ENCODE assay signal across 9 cellular contexts in the genomic region with DNA sequence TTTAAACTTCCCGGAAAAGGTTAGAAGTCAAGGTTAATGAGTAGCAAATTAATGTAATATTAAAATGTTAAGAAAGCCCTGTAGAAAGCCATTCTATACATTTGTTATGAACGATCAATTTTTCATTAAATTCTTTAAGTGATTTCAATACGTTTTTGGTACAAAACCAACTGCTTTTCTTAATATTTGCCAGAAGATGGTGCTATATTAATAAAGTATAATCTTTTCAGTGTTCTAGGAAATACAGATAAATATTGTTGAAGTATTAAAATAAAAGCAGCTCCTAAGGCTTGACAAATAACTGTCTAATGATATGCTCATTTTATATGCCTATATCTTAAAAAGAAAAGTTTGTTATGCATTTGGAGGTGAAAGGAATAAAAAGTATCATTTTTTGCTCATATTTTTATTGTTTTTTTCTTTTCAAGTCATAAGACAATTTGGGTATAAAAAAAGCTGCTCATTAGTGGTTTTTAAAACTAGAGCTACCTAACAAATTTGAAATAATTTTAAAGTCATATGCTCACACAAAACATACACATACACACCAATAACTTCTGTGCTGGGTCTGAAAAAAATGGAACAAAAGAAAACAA.
DNase-seq lines count a peak whose midpoint lies in the region; ATAC-seq, FAIRE-seq and TF ChIP-seq lines count a peak whose summit lies in the region.
"Had no signal": no experiment of that assay in that cellular context is flagged by ENCODE, and none has a peak within 500 bp of the region (broad histone marks: within the 10 kb centered on the region; RNA-seq: fewer than 3 reads in every experiment).

No MANE protein-coding gene starts in this region.

- H3K4me1 Mint-ChIP-seq in brain = peaks cover 33% of the 10 kb centered on the region
- H3K4me1 Mint-ChIP-seq: IgD-negative memory B cell had no signal

- H3K27me3 Mint-ChIP-seq in brain = no peaks in the 10 kb centered on the region
- H3K27me3 Mint-ChIP-seq: IgD-negative memory B cell had no signal

- H2AFZ ChIP-seq in osteoblast (ENCODE audit: low read length) = no peak overlapping the region

- FAIRE-seq in HTR-8/SVneo (lab: Jason Lieb, UNC) = no peak

- H3K36me3 ChIP-seq in osteoblast (ENCODE audit: insufficient read depth, low read length) = no peaks in the 10 kb centered on the region

- no peak overlapping the region for H3K4me3 ChIP-seq in osteoblast (ENCODE audit: insufficient read depth, low read length)

- no peaks in the 10 kb centered on the region for H3K9me3 ChIP-seq in osteoblast (ENCODE audit: low read depth, low read length)

- peaks cover 3% of the 10 kb centered on the region for H3K4me1 ChIP-seq in osteoblast (ENCODE audit: insufficient read depth, low read length)

- no peak overlapping the region for H3K27ac Mint-ChIP-seq in brain
- H3K27ac Mint-ChIP-seq: IgD-negative memory B cell had no signal

- ATAC-seq in GM19455 (IDR thresholded peaks at IDR 0.05; ENCODE audit: unreplicated experiment) = no peak

- peak; percentile 72 to 85 for TF ChIP-seq CTCF in brain (conservative IDR thresholded peaks at IDR 0.05)
- peak; percentile 43 for TF ChIP-seq CTCF in osteoblast (IDR thresholded peaks at IDR 0.05; ENCODE audit: extremely low read depth, low read depth, low read length)

- H3K36me3 Mint-ChIP-seq in brain = no peaks in the 10 kb centered on the region
- H3K36me3 Mint-ChIP-seq: IgD-negative memory B cell had no signal

- DNase-seq in NCI-H146 treated with DMSO at 0.1 percent for 48 hours (lab: John Stamatoyannopoulos, UW; ENCODE audit: unreplicated experiment) (peak; percentile 22), NCI-H146 (lab: John Stamatoyannopoulos, UW) (no peak), NCI-H2171 (lab: John Stamatoyannopoulos, UW) (peak; percentile 34), osteoblast (ENCODE audit: insufficient read length, low spot score, missing footprints) (peak; percentile 38), inferior parietal cortex (ENCODE audit: extremely low spot score) (no peak), HTR-8/SVneo (ENCODE audit: insufficient read length, low spot score) (no peak)

- H3K4me3 Mint-ChIP-seq in brain = no peak overlapping the region
- H3K4me3 Mint-ChIP-seq: IgD-negative memory B cell had no signal

- H3K27ac ChIP-seq in osteoblast (ENCODE audit: low read depth, low read length) = no peak overlapping the region

- H3K79me2 ChIP-seq in osteoblast (ENCODE audit: insufficient read depth, low read length) = no peaks in the 10 kb centered on the region

- no peak overlapping the region for H3K4me2 ChIP-seq in osteoblast (ENCODE audit: insufficient read depth, low read length)

- no peaks in the 10 kb centered on the region for H3K27me3 ChIP-seq in osteoblast (ENCODE audit: insufficient read depth, low read length)

- no peaks in the 10 kb centered on the region for H4K20me1 ChIP-seq in osteoblast (ENCODE audit: insufficient read depth, low read length)

- peaks cover 0 to 5% (median 0%) of the 10 kb centered on the region in 5 experiments for H3K9me3 Mint-ChIP-seq in brain
- H3K9me3 Mint-ChIP-seq: IgD-negative memory B cell had no signal

Comparison
In these comparisons a context has a peak if more than half of its experiments do, and no peak if none do; other contexts are left out.
1. DNase-seq: peak in NCI-H146 treated with DMSO at 0.1 percent for 48 hours (single experiment), NCI-H2171 (single experiment) and osteoblast (single experiment); none in NCI-H146 (single experiment), inferior parietal cortex (single experiment) and HTR-8/SVneo (single experiment).